ENCODE assay signal across 1 cellular context in genomic region chrX:154369453-154370299, GRCh38.
TF ChIP-seq lines count a peak whose summit lies in the region.

No MANE protein-coding gene starts in this region.

TF ChIP-seq in SK-N-SH, 30 proteins besides CTCF, POLR2A, EP300 and RAD21 (continued from another document):
- TF ChIP-seq RXRA (IDR thresholded peaks at IDR 0.05; ENCODE audit: borderline replicate concordance, low read depth) = peak; percentile 63
- TF ChIP-seq ELF1 (IDR thresholded peaks at IDR 0.05) = peak; percentile 21; the same call in 1 of the 2 replicates
- TF ChIP-seq FOXM1 (IDR thresholded peaks at IDR 0.05; ENCODE audit: low read depth) = peak; percentile 75; the same call in 1 of the 2 replicates
- TF ChIP-seq REST (IDR thresholded peaks at IDR 0.05; ENCODE audit: low read depth, low read length) = peak; percentile 56; the same call in 1 of the 2 replicates
- TF ChIP-seq ZBTB33 (IDR thresholded peaks at IDR 0.05; ENCODE audit: borderline replicate concordance, low read depth) = peak; percentile 80
- TF ChIP-seq SIN3A (IDR thresholded peaks at IDR 0.05; ENCODE audit: borderline replicate concordance, low read depth, low read length) = peak; percentile 72; the same call in 1 of the 2 replicates
- TF ChIP-seq RFX5 (IDR thresholded peaks at IDR 0.05; ENCODE audit: low read length) = no peak
- no peak for TF ChIP-seq SMC3 (IDR thresholded peaks at IDR 0.05; ENCODE audit: low read depth, low read length)
- TF ChIP-seq YY1 (IDR thresholded peaks at IDR 0.05; ENCODE audit: low read depth) = no peak
- TF ChIP-seq MAX (IDR thresholded peaks at IDR 0.05; ENCODE audit: low read depth) = peak; percentile 70; the same call in 1 of the 2 replicates
- TF ChIP-seq GABPA (IDR thresholded peaks at IDR 0.05; ENCODE audit: low read depth) = peak; percentile 69
- TF ChIP-seq POLR2AphosphoS5 (IDR thresholded peaks at IDR 0.05; ENCODE audit: low read depth, low read length) = peak; percentile 57
- no peak for TF ChIP-seq MXI1 (IDR thresholded peaks at IDR 0.05; ENCODE audit: low read depth, low read length)
- peak; percentile 43 for TF ChIP-seq PBX3 (IDR thresholded peaks at IDR 0.05)
- no peak for TF ChIP-seq USF1 (IDR thresholded peaks at IDR 0.05; ENCODE audit: borderline replicate concordance, low read depth)
- peak; percentile 66; the same call in 1 of the 2 replicates for TF ChIP-seq TAF1 (IDR thresholded peaks at IDR 0.05; ENCODE audit: borderline replicate concordance, low read depth, low read length)
- peak; percentile 88 for TF ChIP-seq JUND (IDR thresholded peaks at IDR 0.05)
- TF ChIP-seq RCOR1 (IDR thresholded peaks at IDR 0.05; ENCODE audit: low read length) = no peak
- no peak for TF ChIP-seq GATA2 (CRISPR knock-in tag; IDR thresholded peaks at IDR 0.05)
- peak; percentile 67; the same call in 1 of the 2 replicates for TF ChIP-seq NFIC (IDR thresholded peaks at IDR 0.05; ENCODE audit: borderline replicate concordance)
- no peak for TF ChIP-seq CHD2 (IDR thresholded peaks at IDR 0.05; ENCODE audit: low read length, partially characterized antibody)
- peak; percentile 92 for TF ChIP-seq FOSL2 (IDR thresholded peaks at IDR 0.05; ENCODE audit: borderline replicate concordance, low read depth)
